ENCODE assay signal across 9 cellular contexts in genomic region chr6:149319413-149319812, GRCh38. TPM values are rescaled to one million over a fixed set of nuclear protein-coding genes. Genes with fewer than 3 reads are reported as not detected.
DNase-seq lines count a peak whose midpoint lies in the region; ATAC-seq, FAIRE-seq and TF ChIP-seq lines count a peak whose summit lies in the region.
"Had no signal": no experiment of that assay in that cellular context is flagged by ENCODE, and none has a peak within 500 bp of the region (broad histone marks: within the 10 kb centered on the region; RNA-seq: fewer than 3 reads in every experiment).

No MANE protein-coding gene starts in this region.

- DNase-seq in SK-N-SH, result no peak
- DNase-seq in activated naive CD8-positive, alpha-beta T cell treated with anti-CD3 and anti-CD28 coated beads for 36 hours, result no peak
- DNase-seq in keratinocyte (ENCODE audit: low read depth, low spot score), result no peak
- no peak for DNase-seq in stomach
- no peak for DNase-seq in NCI-H1417 treated with DMSO at 0.1 percent for 48 hours (lab: John Stamatoyannopoulos, UW)
- DNase-seq in T-helper 9 cell, result no peak
- no peak for DNase-seq in globus pallidus (ENCODE audit: low spot score)

- H3K9me3 Mint-ChIP-seq in activated naive CD8-positive, alpha-beta T cell treated with anti-CD3 and anti-CD28 coated beads for 36 hours, result no peaks in the 10 kb centered on the region

- H3K79me2 ChIP-seq in SK-N-SH (ENCODE audit: insufficient read depth) (peaks cover 73% of the 10 kb centered on the region), keratinocyte (ENCODE audit: control insufficient read depth, insufficient read depth, low read length) (peaks cover 65% of the 10 kb centered on the region)

- H4K20me1 ChIP-seq in SK-N-SH (ENCODE audit: insufficient read depth) (peaks cover 60% of the 10 kb centered on the region), keratinocyte (ENCODE audit: control insufficient read depth, extremely low read depth, insufficient read depth, low read length) (no peaks in the 10 kb centered on the region)

- no peak for TF ChIP-seq RAD21 in SK-N-SH (IDR thresholded peaks at IDR 0.05; ENCODE audit: low read length)

- no peaks in the 10 kb centered on the region for H3K27me3 Mint-ChIP-seq in activated naive CD8-positive, alpha-beta T cell treated with anti-CD3 and anti-CD28 coated beads for 36 hours

- no peaks in the 10 kb centered on the region for H3K9me1 ChIP-seq in keratinocyte (ENCODE audit: control insufficient read depth, extremely low read depth, insufficient read depth, low read length)

- peak overlapping the region; percentile 91 for H3K4me3 Mint-ChIP-seq in activated naive CD8-positive, alpha-beta T cell treated with anti-CD3 and anti-CD28 coated beads for 36 hours

- no peak for ATAC-seq in SK-N-SH treated with all-trans-retinoic acid at 6 μM for 48 hours

- dilution Hi-C loops in keratinocyte (cut with MboI; ENCODE audit: extremely low pct_ligation_motif_present, low sequenced_read_pairs), result no loop called here

- H3K9ac ChIP-seq in SK-N-SH (peak overlapping the region; percentile 84), keratinocyte (ENCODE audit: control insufficient read depth, extremely low read depth, insufficient read depth, low read length) (peak overlapping the region; percentile 80)

- intact Hi-C loops in stomach (cut with DNase I; ENCODE audit: low total_unique reads), result no loop called here

- H3K36me3 ChIP-seq in SK-N-SH (replicated peaks in 1 of 2; ENCODE audit: control insufficient read depth in 1 of 2, insufficient read depth in 2 of 2, low read length in 1 of 2) (no peaks in the 10 kb centered on the region), keratinocyte (ENCODE audit: control insufficient read depth in 2 of 2, extremely low read depth in 1 of 2, insufficient read depth in 2 of 2, low read length in 2 of 2) (no peaks in the 10 kb centered on the region), stomach (no peaks in the 10 kb centered on the region)

- TF ChIP-seq CTCF in SK-N-SH (IDR thresholded peaks at IDR 0.05) (no peak), keratinocyte (optimal IDR thresholded peaks at IDR 0.05 in 1 of 3, IDR thresholded peaks at IDR 0.05 in 1 of 3, conservative IDR thresholded peaks at IDR 0.05 in 1 of 3; ENCODE audit: extremely low read depth in 1 of 3, insufficient read depth in 2 of 3, low read length in 3 of 3) (no peak), stomach (IDR thresholded peaks at IDR 0.05) (no peak)

- H3K4me2 ChIP-seq in SK-N-SH, result peak overlapping the region; percentile 91
- H3K4me2 ChIP-seq in keratinocyte (ENCODE audit: control insufficient read depth, extremely low read depth, insufficient read depth, low read depth, low read length), result peak overlapping the region; percentile 78

- H3K27ac ChIP-seq in SK-N-SH (ENCODE audit: low read depth in 2 of 2, low read length in 1 of 2) (peak overlapping the region; percentile 50 to 92; a peak in 3 of 4 replicates), keratinocyte (ENCODE audit: control insufficient read depth, insufficient read depth, low read length) (peak overlapping the region; percentile 60), stomach (peak overlapping the region in 3 of 5 donors; percentile 96 to 99 (median 97))
- H3K27ac ChIP-seq: 22Rv1 had no signal

- no peaks in the 10 kb centered on the region for H3K27me3 ChIP-seq in SK-N-SH (ENCODE audit: insufficient read depth)
- H3K27me3 ChIP-seq in keratinocyte (ENCODE audit: control insufficient read depth, extremely low read depth, insufficient read depth, low read length), result no peaks in the 10 kb centered on the region
- H3K27me3 ChIP-seq in stomach, result no peaks in the 10 kb centered on the region

- no peaks in the 10 kb centered on the region for H3K9me2 ChIP-seq in SK-N-SH

- H3K4me1 Mint-ChIP-seq in activated naive CD8-positive, alpha-beta T cell treated with anti-CD3 and anti-CD28 coated beads for 36 hours, result peaks cover 38% of the 10 kb centered on the region

- H3K4me3 ChIP-seq in SK-N-SH (ENCODE audit: low read depth in 2 of 2, low read length in 1 of 2) (peak overlapping the region; percentile 78 to 89; a peak in 3 of 4 replicates), keratinocyte (ENCODE audit: control insufficient read depth in 2 of 3, extremely low read depth in 1 of 3, insufficient read depth in 2 of 3, low read depth in 1 of 3, low read length in 3 of 3) (peak overlapping the region; percentile 80 to 97 (median 80)), stomach (peak overlapping the region; percentile 76 to 96 (median 91))

- H3F3A ChIP-seq in SK-N-SH (replicated peaks; ENCODE audit: insufficient read depth), result peaks cover 26% of the 10 kb centered on the region

- H3K4me1 ChIP-seq in SK-N-SH (ENCODE audit: control insufficient read depth in 1 of 2, insufficient read depth in 2 of 2, low read depth in 1 of 2, low read length in 1 of 2) (peaks cover 9 to 15% of the 10 kb centered on the region in 2 experiments), keratinocyte (ENCODE audit: control insufficient read depth, extremely low read depth, insufficient read depth, low read length) (peaks cover 12% of the 10 kb centered on the region), stomach (peaks cover 23 to 66% (median 44%) of the 10 kb centered on the region in 4 donors)

- CTCF ChIA-PET in SK-N-SH (lab: Yijun Ruan, JAX), result no interaction called here

- POLR2A ChIA-PET in SK-N-SH (lab: Yijun Ruan, JAX), result no interaction called here

- peak overlapping the region; percentile 96 for H3K27ac Mint-ChIP-seq in activated naive CD8-positive, alpha-beta T cell treated with anti-CD3 and anti-CD28 coated beads for 36 hours

- no peak for TF ChIP-seq EP300 in SK-N-SH (IDR thresholded peaks at IDR 0.05; ENCODE audit: borderline replicate concordance in 1 of 2, low read depth in 1 of 2, low read length in 1 of 2)
- no peak for TF ChIP-seq EP300 in stomach (IDR thresholded peaks at IDR 0.05)

- no peak for TF ChIP-seq POLR2A in stomach (IDR thresholded peaks at IDR 0.05)

- no peak overlapping the region for H2AFZ ChIP-seq in SK-N-SH (ENCODE audit: low read depth)
- H2AFZ ChIP-seq in keratinocyte (ENCODE audit: control insufficient read depth, low read length), result no peak overlapping the region

- H3K9me3 ChIP-seq in SK-N-SH (no peaks in the 10 kb centered on the region), keratinocyte (ENCODE audit: control insufficient read depth, low read depth, low read length) (no peaks in the 10 kb centered on the region), stomach (no peaks in the 10 kb centered on the region)

- FAIRE-seq in keratinocyte (lab: Jason Lieb, UNC), result peak; percentile 39

- WGBS in SK-N-SH (ENCODE audit: low lambda C conversion rate), result 43% methylated on average over 3 of the region's 3 CpGs
- WGBS in stomach, 5 donors, result 9 to 23% (median 17%) methylated on average over 3 of the region's 3 CpGs

- peaks cover 20% of the 10 kb centered on the region for H3K36me3 Mint-ChIP-seq in activated naive CD8-positive, alpha-beta T cell treated with anti-CD3 and anti-CD28 coated beads for 36 hours

TF ChIP-seq in SK-N-SH, 30 proteins besides CTCF, POLR2A, EP300 and RAD21:
- TF ChIP-seq, protein P1, sequence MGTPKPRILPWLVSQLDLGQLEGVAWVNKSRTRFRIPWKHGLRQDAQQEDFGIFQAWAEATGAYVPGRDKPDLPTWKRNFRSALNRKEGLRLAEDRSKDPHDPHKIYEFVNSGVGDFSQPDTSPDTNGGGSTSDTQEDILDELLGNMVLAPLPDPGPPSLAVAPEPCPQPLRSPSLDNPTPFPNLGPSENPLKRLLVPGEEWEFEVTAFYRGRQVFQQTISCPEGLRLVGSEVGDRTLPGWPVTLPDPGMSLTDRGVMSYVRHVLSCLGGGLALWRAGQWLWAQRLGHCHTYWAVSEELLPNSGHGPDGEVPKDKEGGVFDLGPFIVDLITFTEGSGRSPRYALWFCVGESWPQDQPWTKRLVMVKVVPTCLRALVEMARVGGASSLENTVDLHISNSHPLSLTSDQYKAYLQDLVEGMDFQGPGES (IDR thresholded peaks at IDR 0.05; ENCODE audit: low read depth, low read length), result no peak
TF ChIP-seq in SK-N-SH: peak in this region for 0.

TF ChIP-seq in SK-N-SH treated with all-trans-retinoic acid at 6 μM for 48 hours, 23 proteins besides CTCF, POLR2A, EP300 and RAD21 (continues in another document):
- no peak for TF ChIP-seq ZFP30 (CRISPR knock-in tag; IDR thresholded peaks at IDR 0.05)
- TF ChIP-seq ISL1 (CRISPR knock-in tag; IDR thresholded peaks at IDR 0.05), result no peak
- TF ChIP-seq ZC3H10 (CRISPR knock-in tag; IDR thresholded peaks at IDR 0.05), result no peak
- no peak for TF ChIP-seq TCF4 (CRISPR knock-in tag; IDR thresholded peaks at IDR 0.05; ENCODE audit: borderline replicate concordance)
- TF ChIP-seq TOX (CRISPR knock-in tag; IDR thresholded peaks at IDR 0.05; ENCODE audit: borderline replicate concordance), result no peak
- no peak for TF ChIP-seq OSR1 (CRISPR knock-in tag; IDR thresholded peaks at IDR 0.05)
- no peak for TF ChIP-seq ZNF8 (CRISPR knock-in tag; IDR thresholded peaks at IDR 0.05)
- no peak for TF ChIP-seq CREB5 (CRISPR knock-in tag; IDR thresholded peaks at IDR 0.05; ENCODE audit: low read depth)
- no peak for TF ChIP-seq ZNF70 (CRISPR knock-in tag; IDR thresholded peaks at IDR 0.05)

RNA-seq across cellular contexts. Expression of gene TAB2, which starts 1.9 kb away (rescaled TPM):
- 24.4 and 29.5 TPM in 2 replicates for polyA plus RNA-seq in SK-N-SH (2012; rRNA removed)
- 33.1 and 35.7 TPM in 2 replicates for polyA plus RNA-seq in SK-N-SH (2012; cell fraction: cytosol; rRNA removed)
- 10.1 and 20.2 TPM in 2 replicates for polyA plus RNA-seq in SK-N-SH (2012; cell fraction: nucleus; rRNA removed)
- 10 to 100 TPM; 55.5 to 56.1 TPM for total RNA-seq in activated naive CD8-positive, alpha-beta T cell treated with anti-CD3 and anti-CD28 coated beads for 36 hours
- 39.9 to 47.5 TPM (median 39.9 TPM) in 3 replicates for polyA plus RNA-seq in keratinocyte
- 90.6 TPM for polyA plus RNA-seq in keratinocyte (2011; ENCODE audit: low read depth)
- 32.3 and 78.4 TPM in 2 replicates for polyA plus RNA-seq in keratinocyte (2011; cell fraction: cytosol; rRNA removed)
- 41.0 and 47.4 TPM in 2 replicates for polyA plus RNA-seq in keratinocyte (2011; cell fraction: nucleus; rRNA removed)
- 29.9 and 35.6 TPM in 2 replicates for polyA plus RNA-seq in keratinocyte (2012; ENCODE audit: low replicate concordance)
- polyA minus RNA-seq in keratinocyte, result 17.6 to 69.7 TPM (median 56.0 TPM) in 3 replicates
- polyA minus RNA-seq in keratinocyte (2011; cell fraction: cytosol; rRNA and poly(A)+ RNA removed), result 33.8 TPM
- polyA minus RNA-seq in keratinocyte (2011; cell fraction: nucleus; rRNA and poly(A)+ RNA removed), result 23.0 and 45.7 TPM in 2 replicates
- total RNA-seq in stomach, result 100 to 1,000 TPM in 2 of 5 donors, 10 to 100 TPM in 3; 15.6 to 119 (median 56.4) TPM
- polyA plus RNA-seq in stomach, result 10 to 100 TPM; 14.1 to 39.1 (median 24.0) TPM
